ENCODE assay signal across 2 cellular contexts in the genomic region with DNA sequence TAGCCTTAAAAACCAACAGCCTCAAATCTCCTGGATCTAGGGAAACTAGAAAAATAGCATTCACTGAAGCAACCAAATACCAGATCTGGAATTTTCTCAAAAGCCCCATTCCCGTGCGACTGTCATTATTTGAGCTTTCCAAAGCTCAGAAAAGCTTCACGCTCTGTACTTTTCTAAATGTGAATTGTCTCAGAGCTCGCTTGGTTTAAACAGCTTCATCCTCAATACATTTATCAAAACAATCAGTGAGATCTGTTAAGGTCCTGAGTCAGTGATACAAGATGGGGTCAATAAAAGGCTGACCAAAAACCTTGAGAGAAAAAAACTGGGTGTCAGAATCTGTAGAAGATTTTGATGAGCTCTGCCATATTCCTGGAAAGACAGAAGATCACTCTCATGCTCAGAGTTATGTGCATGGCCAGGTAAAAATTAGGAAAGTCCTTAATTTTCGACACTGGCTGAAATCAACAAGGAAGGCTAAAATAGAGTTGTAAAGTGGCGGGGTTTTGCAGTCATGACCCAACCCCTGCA.
TF ChIP-seq lines count a peak whose summit lies in the region.

No MANE protein-coding gene starts in this region.

TF ChIP-seq in K562, 482 proteins besides CTCF, POLR2A, EP300 and RAD21 (continues in another document):
- TF ChIP-seq, protein P1, sequence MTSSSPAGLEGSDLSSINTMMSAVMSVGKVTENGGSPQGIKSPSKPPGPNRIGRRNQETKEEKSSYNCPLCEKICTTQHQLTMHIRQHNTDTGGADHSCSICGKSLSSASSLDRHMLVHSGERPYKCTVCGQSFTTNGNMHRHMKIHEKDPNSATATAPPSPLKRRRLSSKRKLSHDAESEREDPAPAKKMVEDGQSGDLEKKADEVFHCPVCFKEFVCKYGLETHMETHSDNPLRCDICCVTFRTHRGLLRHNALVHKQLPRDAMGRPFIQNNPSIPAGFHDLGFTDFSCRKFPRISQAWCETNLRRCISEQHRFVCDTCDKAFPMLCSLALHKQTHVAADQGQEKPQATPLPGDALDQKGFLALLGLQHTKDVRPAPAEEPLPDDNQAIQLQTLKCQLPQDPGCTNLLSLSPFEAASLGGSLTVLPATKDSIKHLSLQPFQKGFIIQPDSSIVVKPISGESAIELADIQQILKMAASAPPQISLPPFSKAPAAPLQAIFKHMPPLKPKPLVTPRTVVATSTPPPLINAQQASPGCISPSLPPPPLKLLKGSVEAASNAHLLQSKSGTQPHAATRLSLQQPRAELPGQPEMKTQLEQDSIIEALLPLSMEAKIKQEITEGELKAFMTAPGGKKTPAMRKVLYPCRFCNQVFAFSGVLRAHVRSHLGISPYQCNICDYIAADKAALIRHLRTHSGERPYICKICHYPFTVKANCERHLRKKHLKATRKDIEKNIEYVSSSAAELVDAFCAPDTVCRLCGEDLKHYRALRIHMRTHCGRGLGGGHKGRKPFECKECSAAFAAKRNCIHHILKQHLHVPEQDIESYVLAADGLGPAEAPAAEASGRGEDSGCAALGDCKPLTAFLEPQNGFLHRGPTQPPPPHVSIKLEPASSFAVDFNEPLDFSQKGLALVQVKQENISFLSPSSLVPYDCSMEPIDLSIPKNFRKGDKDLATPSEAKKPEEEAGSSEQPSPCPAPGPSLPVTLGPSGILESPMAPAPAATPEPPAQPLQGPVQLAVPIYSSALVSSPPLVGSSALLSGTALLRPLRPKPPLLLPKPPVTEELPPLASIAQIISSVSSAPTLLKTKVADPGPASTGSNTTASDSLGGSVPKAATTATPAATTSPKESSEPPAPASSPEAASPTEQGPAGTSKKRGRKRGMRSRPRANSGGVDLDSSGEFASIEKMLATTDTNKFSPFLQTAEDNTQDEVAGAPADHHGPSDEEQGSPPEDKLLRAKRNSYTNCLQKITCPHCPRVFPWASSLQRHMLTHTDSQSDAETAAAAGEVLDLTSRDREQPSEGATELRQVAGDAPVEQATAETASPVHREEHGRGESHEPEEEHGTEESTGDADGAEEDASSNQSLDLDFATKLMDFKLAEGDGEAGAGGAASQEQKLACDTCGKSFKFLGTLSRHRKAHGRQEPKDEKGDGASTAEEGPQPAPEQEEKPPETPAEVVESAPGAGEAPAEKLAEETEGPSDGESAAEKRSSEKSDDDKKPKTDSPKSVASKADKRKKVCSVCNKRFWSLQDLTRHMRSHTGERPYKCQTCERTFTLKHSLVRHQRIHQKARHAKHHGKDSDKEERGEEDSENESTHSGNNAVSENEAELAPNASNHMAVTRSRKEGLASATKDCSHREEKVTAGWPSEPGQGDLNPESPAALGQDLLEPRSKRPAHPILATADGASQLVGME (CRISPR knock-in tag; IDR thresholded peaks at IDR 0.05) = no peak
- TF ChIP-seq RFX1 (IDR thresholded peaks at IDR 0.05) = no peak
- 0 out of 2 replicates have a peak, but pooled peaks have one; percentile 23 for TF ChIP-seq KLF10 (CRISPR knock-in tag; IDR thresholded peaks at IDR 0.05)
- TF ChIP-seq, protein P2, sequence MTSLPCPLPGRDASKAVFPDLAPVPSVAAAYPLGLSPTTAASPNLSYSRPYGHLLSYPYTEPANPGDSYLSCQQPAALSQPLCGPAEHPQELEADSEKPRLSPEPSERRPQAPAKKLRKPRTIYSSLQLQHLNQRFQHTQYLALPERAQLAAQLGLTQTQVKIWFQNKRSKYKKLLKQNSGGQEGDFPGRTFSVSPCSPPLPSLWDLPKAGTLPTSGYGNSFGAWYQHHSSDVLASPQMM (CRISPR knock-in tag; IDR thresholded peaks at IDR 0.05) = 0 out of 2 replicates have a peak, but pooled peaks have one; percentile 20
- TF ChIP-seq, protein P3, sequence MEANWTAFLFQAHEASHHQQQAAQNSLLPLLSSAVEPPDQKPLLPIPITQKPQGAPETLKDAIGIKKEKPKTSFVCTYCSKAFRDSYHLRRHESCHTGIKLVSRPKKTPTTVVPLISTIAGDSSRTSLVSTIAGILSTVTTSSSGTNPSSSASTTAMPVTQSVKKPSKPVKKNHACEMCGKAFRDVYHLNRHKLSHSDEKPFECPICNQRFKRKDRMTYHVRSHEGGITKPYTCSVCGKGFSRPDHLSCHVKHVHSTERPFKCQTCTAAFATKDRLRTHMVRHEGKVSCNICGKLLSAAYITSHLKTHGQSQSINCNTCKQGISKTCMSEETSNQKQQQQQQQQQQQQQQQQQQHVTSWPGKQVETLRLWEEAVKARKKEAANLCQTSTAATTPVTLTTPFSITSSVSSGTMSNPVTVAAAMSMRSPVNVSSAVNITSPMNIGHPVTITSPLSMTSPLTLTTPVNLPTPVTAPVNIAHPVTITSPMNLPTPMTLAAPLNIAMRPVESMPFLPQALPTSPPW (CRISPR knock-in tag; IDR thresholded peaks at IDR 0.05) = no peak
- no peak for TF ChIP-seq TEAD4 (IDR thresholded peaks at IDR 0.05; ENCODE audit: low read length)
- TF ChIP-seq TEAD4 (CRISPR knock-in tag; IDR thresholded peaks at IDR 0.05; ENCODE audit: borderline replicate concordance) = peak; percentile 51; the same call in 1 of the 2 replicates
- TF ChIP-seq ZNF507 (tag; conservative IDR thresholded peaks at IDR 0.05) = 0 out of 2 replicates have a peak, but pooled peaks have one; percentile 9
- 0 out of 2 replicates have a peak, but pooled peaks have one; percentile 26 for TF ChIP-seq CHCHD3 (CRISPR knock-in tag; IDR thresholded peaks at IDR 0.05)
- no peak for TF ChIP-seq GABPA (tag; conservative IDR thresholded peaks at IDR 0.05; ENCODE audit: low read depth)
- TF ChIP-seq, protein P4, sequence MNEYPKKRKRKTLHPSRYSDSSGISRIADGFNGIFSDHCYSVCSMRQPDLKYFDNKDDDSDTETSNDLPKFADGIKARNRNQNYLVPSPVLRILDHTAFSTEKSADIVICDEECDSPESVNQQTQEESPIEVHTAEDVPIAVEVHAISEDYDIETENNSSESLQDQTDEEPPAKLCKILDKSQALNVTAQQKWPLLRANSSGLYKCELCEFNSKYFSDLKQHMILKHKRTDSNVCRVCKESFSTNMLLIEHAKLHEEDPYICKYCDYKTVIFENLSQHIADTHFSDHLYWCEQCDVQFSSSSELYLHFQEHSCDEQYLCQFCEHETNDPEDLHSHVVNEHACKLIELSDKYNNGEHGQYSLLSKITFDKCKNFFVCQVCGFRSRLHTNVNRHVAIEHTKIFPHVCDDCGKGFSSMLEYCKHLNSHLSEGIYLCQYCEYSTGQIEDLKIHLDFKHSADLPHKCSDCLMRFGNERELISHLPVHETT (CRISPR knock-in tag; conservative IDR thresholded peaks at IDR 0.05 in 1 of 2, IDR thresholded peaks at IDR 0.05 in 1 of 2) = 0 out of 4 replicates have a peak, but pooled peaks of 1 of the 2 experiments have one; percentile 44
- 0 out of 2 replicates have a peak, but pooled peaks have one; percentile 20 for TF ChIP-seq ILK (tag; IDR thresholded peaks at IDR 0.05; ENCODE audit: borderline replicate concordance, low read depth)

TF ChIP-seq in H1, 55 proteins besides CTCF, POLR2A, EP300 and RAD21:
- TF ChIP-seq SP2 (IDR thresholded peaks at IDR 0.05; ENCODE audit: low read length) = no peak
- TF ChIP-seq POU5F1 (IDR thresholded peaks at IDR 0.05; ENCODE audit: low read depth, low read length) = no peak
- peak; percentile 53 for TF ChIP-seq EZH2 (IDR thresholded peaks at IDR 0.05; ENCODE audit: low read depth, low read length, severe bottlenecking)
- TF ChIP-seq EGR1 (IDR thresholded peaks at IDR 0.05; ENCODE audit: borderline replicate concordance, low read depth, low read length) = no peak
- no peak for TF ChIP-seq JUN (IDR thresholded peaks at IDR 0.05; ENCODE audit: low read depth, low read length)
- no peak for TF ChIP-seq CHD1 (IDR thresholded peaks at IDR 0.05; ENCODE audit: low read depth, low read length)
- no peak for TF ChIP-seq CHD2 (IDR thresholded peaks at IDR 0.05; ENCODE audit: low read length)
- no peak for TF ChIP-seq SP1 (IDR thresholded peaks at IDR 0.05; ENCODE audit: low read depth, low read length)
- TF ChIP-seq, protein P5, sequence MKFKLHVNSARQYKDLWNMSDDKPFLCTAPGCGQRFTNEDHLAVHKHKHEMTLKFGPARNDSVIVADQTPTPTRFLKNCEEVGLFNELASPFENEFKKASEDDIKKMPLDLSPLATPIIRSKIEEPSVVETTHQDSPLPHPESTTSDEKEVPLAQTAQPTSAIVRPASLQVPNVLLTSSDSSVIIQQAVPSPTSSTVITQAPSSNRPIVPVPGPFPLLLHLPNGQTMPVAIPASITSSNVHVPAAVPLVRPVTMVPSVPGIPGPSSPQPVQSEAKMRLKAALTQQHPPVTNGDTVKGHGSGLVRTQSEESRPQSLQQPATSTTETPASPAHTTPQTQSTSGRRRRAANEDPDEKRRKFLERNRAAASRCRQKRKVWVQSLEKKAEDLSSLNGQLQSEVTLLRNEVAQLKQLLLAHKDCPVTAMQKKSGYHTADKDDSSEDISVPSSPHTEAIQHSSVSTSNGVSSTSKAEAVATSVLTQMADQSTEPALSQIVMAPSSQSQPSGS (IDR thresholded peaks at IDR 0.05; ENCODE audit: low read length) = no peak
- TF ChIP-seq SUZ12 (IDR thresholded peaks at IDR 0.05; ENCODE audit: low read length) = peak; percentile 22; the same call in 1 of the 2 replicates
- TF ChIP-seq, protein P6, sequence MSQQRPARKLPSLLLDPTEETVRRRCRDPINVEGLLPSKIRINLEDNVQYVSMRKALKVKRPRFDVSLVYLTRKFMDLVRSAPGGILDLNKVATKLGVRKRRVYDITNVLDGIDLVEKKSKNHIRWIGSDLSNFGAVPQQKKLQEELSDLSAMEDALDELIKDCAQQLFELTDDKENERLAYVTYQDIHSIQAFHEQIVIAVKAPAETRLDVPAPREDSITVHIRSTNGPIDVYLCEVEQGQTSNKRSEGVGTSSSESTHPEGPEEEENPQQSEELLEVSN (IDR thresholded peaks at IDR 0.05) = no peak
- no peak for TF ChIP-seq RFX5 (IDR thresholded peaks at IDR 0.05; ENCODE audit: borderline replicate concordance, low read depth, low read length)
- TF ChIP-seq, protein P7, sequence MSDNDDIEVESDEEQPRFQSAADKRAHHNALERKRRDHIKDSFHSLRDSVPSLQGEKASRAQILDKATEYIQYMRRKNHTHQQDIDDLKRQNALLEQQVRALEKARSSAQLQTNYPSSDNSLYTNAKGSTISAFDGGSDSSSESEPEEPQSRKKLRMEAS (IDR thresholded peaks at IDR 0.05) = no peak
